ENCODE assay signal across 19 cellular contexts in the genomic region with DNA sequence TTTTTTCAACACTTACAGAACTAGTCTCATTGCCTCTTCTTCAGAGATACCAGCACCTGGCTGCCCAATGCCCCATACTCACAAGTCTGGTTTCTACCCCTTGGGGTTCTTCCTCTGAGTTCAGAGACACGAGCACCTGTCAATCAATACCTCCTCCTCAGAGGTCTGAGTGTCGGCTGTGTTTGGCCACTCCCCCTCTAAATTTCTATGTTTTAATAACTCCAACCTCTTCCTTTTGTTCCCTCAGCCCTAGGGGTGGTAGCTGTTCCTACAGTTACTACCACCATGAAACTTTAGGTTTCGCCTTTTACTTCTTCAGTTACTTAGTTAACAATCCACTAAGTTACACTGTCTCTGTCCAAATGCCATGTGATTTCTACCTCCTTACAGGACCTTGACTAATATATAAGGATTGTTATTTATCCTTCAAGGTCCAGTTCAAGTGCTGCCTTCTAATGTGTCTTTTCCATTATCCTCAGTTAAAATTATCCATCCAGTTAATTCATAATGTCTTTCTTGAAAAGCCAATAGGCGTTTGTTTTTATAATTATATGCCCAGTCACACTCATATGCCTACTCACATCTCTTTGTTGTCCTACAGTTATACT. TPM values are rescaled to one million over a fixed set of nuclear protein-coding genes. Genes with fewer than 3 reads are reported as not detected.
DNase-seq lines count a peak whose midpoint lies in the region; ATAC-seq and TF ChIP-seq lines count a peak whose summit lies in the region.
"Had no signal": no experiment of that assay in that cellular context is flagged by ENCODE, and none has a peak within 500 bp of the region (broad histone marks: within the 10 kb centered on the region; RNA-seq: fewer than 3 reads in every experiment).

No MANE protein-coding gene starts in this region.

- POLR2A ChIA-PET in activated naive CD8-positive, alpha-beta T cell treated with anti-CD3 and anti-CD28 coated beads, Interleukin-2, amount 10 ng/mL, durations not matched to agents 7 days and 5 days (lab: Charles Lee): interaction anchor here (1.8 kb wide), 1 partner anchor 15 kb away, joined by 4 read pairs; a partner anchor contains a TSS

- H3K27ac Mint-ChIP-seq in activated naive CD8-positive, alpha-beta T cell treated with anti-CD3 and anti-CD28 coated beads, Interleukin-2, amount 10 ng/mL, durations not matched to agents 7 days and 5 days: no peak overlapping the region
- H3K27ac Mint-ChIP-seq in activated naive CD8-positive, alpha-beta T cell treated with anti-CD3 and anti-CD28 coated beads for 36 hours: no peak overlapping the region
- H3K27ac Mint-ChIP-seq in stimulated activated effector memory CD8-positive, alpha-beta T cell treated with anti-CD3 and anti-CD28 coated beads, Interleukin-12 subunit alpha, Interleukin-12 subunit beta, amount 100 ng/mL, for 72 hours: peak overlapping the region; percentile 35
- H3K27ac Mint-ChIP-seq: CD14-positive monocyte had no signal

- peak; percentile 36 for ATAC-seq in activated naive CD8-positive, alpha-beta T cell treated with anti-CD3 and anti-CD28 coated beads, Interleukin-2, amount 10 ng/mL, durations not matched to agents 7 days and 5 days (ENCODE audit: low read depth)
- peak; percentile 45 for ATAC-seq in stimulated activated effector memory CD8-positive, alpha-beta T cell treated with anti-CD3 and anti-CD28 coated beads, Interleukin-12 subunit alpha, Interleukin-12 subunit beta, amount 100 ng/mL, for 72 hours
- no peak for ATAC-seq in sciatic nerve
- ATAC-seq: gastrocnemius medialis had no signal

- peaks cover 4% of the 10 kb centered on the region for H3K27me3 Mint-ChIP-seq in activated naive CD8-positive, alpha-beta T cell treated with anti-CD3 and anti-CD28 coated beads, Interleukin-2, amount 10 ng/mL, durations not matched to agents 7 days and 5 days
- H3K27me3 Mint-ChIP-seq in activated naive CD8-positive, alpha-beta T cell treated with anti-CD3 and anti-CD28 coated beads for 36 hours: no peaks in the 10 kb centered on the region

- no peak for TF ChIP-seq POLR2A in esophagus muscularis mucosa (IDR thresholded peaks at IDR 0.05; ENCODE audit: low read depth)

- TF ChIP-seq EP300 in esophagus muscularis mucosa (IDR thresholded peaks at IDR 0.05): no peak

- no peaks in the 10 kb centered on the region for H3K9me3 Mint-ChIP-seq in activated naive CD8-positive, alpha-beta T cell treated with anti-CD3 and anti-CD28 coated beads, Interleukin-2, amount 10 ng/mL, durations not matched to agents 7 days and 5 days
- H3K9me3 Mint-ChIP-seq in activated naive CD8-positive, alpha-beta T cell treated with anti-CD3 and anti-CD28 coated beads for 36 hours: no peaks in the 10 kb centered on the region
- H3K9me3 Mint-ChIP-seq in stimulated activated effector memory CD8-positive, alpha-beta T cell treated with anti-CD3 and anti-CD28 coated beads, Interleukin-12 subunit alpha, Interleukin-12 subunit beta, amount 100 ng/mL, for 72 hours: no peaks in the 10 kb centered on the region
- H3K9me3 Mint-ChIP-seq: CD14-positive monocyte, nephron had no signal

- H3K4me3 ChIP-seq in esophagus muscularis mucosa: no peak overlapping the region
- H3K4me3 ChIP-seq: dorsolateral prefrontal cortex, gastrocnemius medialis, HAP-1, psoas muscle, thoracic aorta had no signal

- H3K9me3 ChIP-seq in esophagus muscularis mucosa: no peaks in the 10 kb centered on the region
- H3K9me3 ChIP-seq: gastrocnemius medialis, HAP-1, psoas muscle, thoracic aorta had no signal

- no peak for TF ChIP-seq CTCF in esophagus muscularis mucosa (IDR thresholded peaks at IDR 0.05)

- intact Hi-C loops in esophagus muscularis mucosa (cut with DNase I) (no loop called here), sciatic nerve (cut with DNase I) (no loop called here)

- H3K4me1 ChIP-seq in esophagus muscularis mucosa: peaks cover 0 to 7% (median 0%) of the 10 kb centered on the region in 4 donors
- H3K4me1 ChIP-seq: psoas muscle had no signal

- DNase-seq in activated naive CD8-positive, alpha-beta T cell treated with anti-CD3 and anti-CD28 coated beads, Interleukin-2, amount 10 ng/mL, durations not matched to agents 7 days and 5 days: no peak
- DNase-seq in activated naive CD8-positive, alpha-beta T cell treated with anti-CD3 and anti-CD28 coated beads for 36 hours: no peak
- DNase-seq in M059J (ENCODE audit: low read depth): peak; percentile 40
- no peak for DNase-seq in esophagus muscularis mucosa (ENCODE audit: extremely low spot score)
- no peak for DNase-seq in stimulated activated effector memory CD8-positive, alpha-beta T cell treated with anti-CD3 and anti-CD28 coated beads, Interleukin-12 subunit alpha, Interleukin-12 subunit beta, amount 100 ng/mL, for 72 hours (ENCODE audit: low spot score in 2 of 2)
- no peak for DNase-seq in sciatic nerve (ENCODE audit: low spot score)
- DNase-seq in amygdala (lab: John Stamatoyannopoulos, UW): no peak
- no peak for DNase-seq in UCSD-AML1 (lab: John Stamatoyannopoulos, UW; ENCODE audit: unreplicated experiment)
- DNase-seq: caudate nucleus, DMS 273 treated with DMSO at 0.1 percent for 48 hours, dorsolateral prefrontal cortex, gastrocnemius medialis, GF-D8, NCI-H187 treated with DMSO at 0.1 percent for 48 hours, psoas muscle had no signal

- no peaks in the 10 kb centered on the region for H3K36me3 Mint-ChIP-seq in activated naive CD8-positive, alpha-beta T cell treated with anti-CD3 and anti-CD28 coated beads, Interleukin-2, amount 10 ng/mL, durations not matched to agents 7 days and 5 days
- no peaks in the 10 kb centered on the region for H3K36me3 Mint-ChIP-seq in activated naive CD8-positive, alpha-beta T cell treated with anti-CD3 and anti-CD28 coated beads for 36 hours
- no peaks in the 10 kb centered on the region for H3K36me3 Mint-ChIP-seq in stimulated activated effector memory CD8-positive, alpha-beta T cell treated with anti-CD3 and anti-CD28 coated beads, Interleukin-12 subunit alpha, Interleukin-12 subunit beta, amount 100 ng/mL, for 72 hours
- H3K36me3 Mint-ChIP-seq: CD14-positive monocyte had no signal

- H3K4me3 Mint-ChIP-seq in activated naive CD8-positive, alpha-beta T cell treated with anti-CD3 and anti-CD28 coated beads, Interleukin-2, amount 10 ng/mL, durations not matched to agents 7 days and 5 days: no peak overlapping the region
- H3K4me3 Mint-ChIP-seq in activated naive CD8-positive, alpha-beta T cell treated with anti-CD3 and anti-CD28 coated beads for 36 hours: no peak overlapping the region
- no peak overlapping the region for H3K4me3 Mint-ChIP-seq in stimulated activated effector memory CD8-positive, alpha-beta T cell treated with anti-CD3 and anti-CD28 coated beads, Interleukin-12 subunit alpha, Interleukin-12 subunit beta, amount 100 ng/mL, for 72 hours
- H3K4me3 Mint-ChIP-seq: CD14-positive monocyte, nephron had no signal

- H3K4me1 Mint-ChIP-seq in activated naive CD8-positive, alpha-beta T cell treated with anti-CD3 and anti-CD28 coated beads, Interleukin-2, amount 10 ng/mL, durations not matched to agents 7 days and 5 days: peaks cover 3% of the 10 kb centered on the region
- H3K4me1 Mint-ChIP-seq in activated naive CD8-positive, alpha-beta T cell treated with anti-CD3 and anti-CD28 coated beads for 36 hours: peaks cover 2% of the 10 kb centered on the region
- H3K4me1 Mint-ChIP-seq in stimulated activated effector memory CD8-positive, alpha-beta T cell treated with anti-CD3 and anti-CD28 coated beads, Interleukin-12 subunit alpha, Interleukin-12 subunit beta, amount 100 ng/mL, for 72 hours: peaks cover 6% of the 10 kb centered on the region
- H3K4me1 Mint-ChIP-seq: CD14-positive monocyte, nephron had no signal

- H3K27me3 ChIP-seq in esophagus muscularis mucosa: no peaks in the 10 kb centered on the region
- H3K27me3 ChIP-seq: dorsolateral prefrontal cortex, gastrocnemius medialis had no signal

- peak overlapping the region in 3 of 4 donors; percentile 5 to 70 (median 37) for H3K27ac ChIP-seq in esophagus muscularis mucosa (replicated peaks in 1 of 4)
- H3K27ac ChIP-seq: dorsolateral prefrontal cortex, psoas muscle, thoracic aorta had no signal

- no peaks in the 10 kb centered on the region for H3K36me3 ChIP-seq in esophagus muscularis mucosa
- H3K36me3 ChIP-seq: gastrocnemius medialis, HAP-1, thoracic aorta had no signal

- 73% methylated on average over 4 of the region's 4 CpGs for WGBS in esophagus muscularis mucosa

RNA-seq across cellular contexts. Expression of a gene that starts 14.6 kb away (rescaled TPM):
- total RNA-seq in activated naive CD8-positive, alpha-beta T cell treated with anti-CD3 and anti-CD28 coated beads, Interleukin-2, amount 10 ng/mL, durations not matched to agents 7 days and 5 days: 10 to 100 TPM; 61.9 to 69.4 TPM
- 10 to 100 TPM; 50.2 to 50.6 TPM for total RNA-seq in activated naive CD8-positive, alpha-beta T cell treated with anti-CD3 and anti-CD28 coated beads for 36 hours
- total RNA-seq in M059J (2014; rRNA removed; shearing (Covaris generic)): 23.4 and 57.6 TPM in 2 replicates
- total RNA-seq in esophagus muscularis mucosa: 10 to 100 TPM; 45.9 to 62.2 (median 48.0) TPM
- 74.2 TPM for total RNA-seq in sciatic nerve

RNA-seq across cellular contexts. Expression of a gene that starts 15.1 kb away (rescaled TPM):
- 100 to 1,000 TPM; 478 to 499 TPM for total RNA-seq in activated naive CD8-positive, alpha-beta T cell treated with anti-CD3 and anti-CD28 coated beads, Interleukin-2, amount 10 ng/mL, durations not matched to agents 7 days and 5 days
- 100 to 1,000 TPM; 330 to 349 TPM for total RNA-seq in activated naive CD8-positive, alpha-beta T cell treated with anti-CD3 and anti-CD28 coated beads for 36 hours
- total RNA-seq in M059J (2014; rRNA removed; shearing (Covaris generic)): 139 and 201 TPM in 2 replicates
- total RNA-seq in esophagus muscularis mucosa (100 to 1,000 TPM; 143 to 272 (median 165) TPM), sciatic nerve (438 TPM)

RNA-seq across cellular contexts. Expression of a gene that starts 58.0 kb away (rescaled TPM):
- 100 to 1,000 TPM in 1 of 2 experiments, 10 to 100 TPM in 1; 96.9 to 112 TPM for total RNA-seq in activated naive CD8-positive, alpha-beta T cell treated with anti-CD3 and anti-CD28 coated beads, Interleukin-2, amount 10 ng/mL, durations not matched to agents 7 days and 5 days
- total RNA-seq in activated naive CD8-positive, alpha-beta T cell treated with anti-CD3 and anti-CD28 coated beads for 36 hours: 100 to 1,000 TPM; 121 to 137 TPM
- total RNA-seq in M059J (2014; rRNA removed; shearing (Covaris generic)): 667 and 778 TPM in 2 replicates
- total RNA-seq in esophagus muscularis mucosa: 100 to 1,000 TPM; 159 to 360 (median 263) TPM
- 63.8 TPM for total RNA-seq in sciatic nerve

RNA-seq across cellular contexts. Expression of a gene that starts 58.0 kb away (rescaled TPM):
- total RNA-seq in activated naive CD8-positive, alpha-beta T cell treated with anti-CD3 and anti-CD28 coated beads, Interleukin-2, amount 10 ng/mL, durations not matched to agents 7 days and 5 days: 10 to 100 TPM; 33.1 to 33.8 TPM
- 10 to 100 TPM; 37.2 to 38.2 TPM for total RNA-seq in activated naive CD8-positive, alpha-beta T cell treated with anti-CD3 and anti-CD28 coated beads for 36 hours
- 31.0 and 69.7 TPM in 2 replicates for total RNA-seq in M059J (2014; rRNA removed; shearing (Covaris generic))
- total RNA-seq in esophagus muscularis mucosa (10 to 100 TPM; 25.3 to 63.3 (median 32.7) TPM), sciatic nerve (26.7 TPM)
